Comparison of ENCODE assay signal across 21 cellular contexts in the genomic region with DNA sequence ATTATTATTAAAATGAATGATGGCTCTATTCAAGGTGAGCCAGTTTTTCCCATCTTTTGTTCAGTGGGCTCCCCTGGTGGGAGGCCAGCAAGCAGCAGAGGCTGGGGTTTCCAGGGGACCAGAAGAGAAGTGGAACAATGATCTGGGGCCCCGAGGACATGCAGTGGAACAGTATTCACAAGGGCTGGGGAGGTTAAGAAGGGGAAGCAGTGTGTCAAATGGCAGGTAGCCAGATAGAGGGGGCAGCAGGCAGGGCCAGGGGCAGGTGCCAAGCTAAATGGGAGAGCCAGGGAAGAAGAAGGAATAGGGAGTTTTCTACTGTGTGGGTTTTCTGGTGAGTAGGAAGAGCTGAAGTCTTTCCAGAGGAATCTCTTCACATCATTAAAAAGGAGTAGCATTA. TPM values are rescaled to one million over a fixed set of nuclear protein-coding genes. Genes with fewer than 3 reads are reported as not detected.
A peak's percentile ranks its signal among the peaks of the same experiment; 100 is the strongest.
DNase-seq lines count a peak whose midpoint lies in the region; ATAC-seq, FAIRE-seq and TF ChIP-seq lines count a peak whose summit lies in the region.
"Had no signal": no experiment of that assay in that cellular context is flagged by ENCODE, and none has a peak within 500 bp of the region (broad histone marks: within the 10 kb centered on the region; RNA-seq: fewer than 3 reads in every experiment).

No MANE protein-coding gene starts in this region.

- peaks cover 27 to 31% of the 10 kb centered on the region in 2 donors for H3K4me1 ChIP-seq in ascending aorta
- H3K4me1 ChIP-seq in esophagus muscularis mucosa: peaks cover 5 to 68% (median 51%) of the 10 kb centered on the region in 4 donors
- peaks cover 8 to 22% of the 10 kb centered on the region in 2 donors for H3K4me1 ChIP-seq in uterus

- H3K9me3 ChIP-seq in ascending aorta: no peaks in the 10 kb centered on the region
- no peaks in the 10 kb centered on the region for H3K9me3 ChIP-seq in esophagus muscularis mucosa
- H3K9me3 ChIP-seq in uterus: no peaks in the 10 kb centered on the region

- TF ChIP-seq EP300 in esophagus muscularis mucosa (IDR thresholded peaks at IDR 0.05): no peak

- no peak for FAIRE-seq in GM12891 (lab: Jason Lieb, UNC)
- FAIRE-seq: frontal cortex had no signal

- H3K27ac ChIP-seq in ascending aorta (peak overlapping the region; percentile 88 to 93), esophagus muscularis mucosa (replicated peaks in 1 of 4) (peak overlapping the region; percentile 70 to 86 (median 73)), uterus (peak overlapping the region; percentile 71 to 75)

- no peak overlapping the region for H3K4me3 ChIP-seq in ascending aorta
- no peak overlapping the region for H3K4me3 ChIP-seq in esophagus muscularis mucosa
- H3K4me3 ChIP-seq in uterus: no peak overlapping the region
- H3K4me3 ChIP-seq: lung had no signal

- 43% methylated on average over 1 of the region's 1 CpG for WGBS in esophagus muscularis mucosa

- no peak for ATAC-seq in GM21723 (IDR thresholded peaks at IDR 0.05; ENCODE audit: unreplicated experiment)
- ATAC-seq: activated CD8-positive, alpha-beta T cell treated with anti-CD3 and anti-CD28 coated beads, Interleukin-2, amount 10 ng/mL, durations not matched to agents 7 days and 5 days had no signal

- DNase-seq in ascending aorta (ENCODE audit: low spot score in 2 of 2) (peak in 1 of 2 donors; percentile 60), esophagus muscularis mucosa (ENCODE audit: extremely low spot score) (no peak), putamen (ENCODE audit: low spot score) (peak; percentile 58), uterus (peak in 1 of 2 donors; percentile 30), COLO668 (lab: John Stamatoyannopoulos, UW; ENCODE audit: unreplicated experiment) (no peak), GM12891 (ENCODE audit: insufficient read length, low spot score) (no peak)
- DNase-seq: activated CD4-positive, alpha-beta T cell treated with anti-CD3 and anti-CD28 coated beads for 1 hour; activated CD8-positive, alpha-beta T cell treated with anti-CD3 and anti-CD28 coated beads, Interleukin-2, amount 10 ng/mL, durations not matched to agents 7 days and 5 days; activated T-cell treated with anti-CD3 and anti-CD28 coated beads, Interleukin-2, amount 50 U/mL, for 1 hour; CD4-positive, alpha-beta T cell; DMS153; effector CD8-positive, alpha-beta T cell; GDM1; KG1; NCI-H187 treated with DMSO at 0.1 percent for 48 hours; NCI-H82; Right ventricle myocardium superior; stimulated activated CD4-positive, alpha-beta T cell treated with anti-CD3 and anti-CD28 coated beads, Interleukin-4, amount 100 ng/mL, for 24 hours had no signal

- TF ChIP-seq POLR2A in esophagus muscularis mucosa (IDR thresholded peaks at IDR 0.05; ENCODE audit: low read depth) (no peak), uterus (IDR thresholded peaks at IDR 0.05) (no peak), GM12891 (IDR thresholded peaks at IDR 0.05; ENCODE audit: low read depth, low read length) (no peak)

- TF ChIP-seq CTCF in ascending aorta (IDR thresholded peaks at IDR 0.05) (no peak), esophagus muscularis mucosa (IDR thresholded peaks at IDR 0.05) (no peak), uterus (IDR thresholded peaks at IDR 0.05) (no peak)

- intact Hi-C loops in ascending aorta (cut with DNase I): no loop called here
- intact Hi-C loops in esophagus muscularis mucosa (cut with DNase I): no loop called here
- intact Hi-C loops in uterus (cut with DNase I; ENCODE audit: low total_unique reads): no loop called here

- no peaks in the 10 kb centered on the region for H3K27me3 ChIP-seq in ascending aorta
- no peaks in the 10 kb centered on the region for H3K27me3 ChIP-seq in esophagus muscularis mucosa
- H3K27me3 ChIP-seq in uterus: no peaks in the 10 kb centered on the region

- H3K36me3 ChIP-seq in ascending aorta: peaks cover 32 to 49% of the 10 kb centered on the region in 2 donors
- peaks cover 0 to 28% (median 5%) of the 10 kb centered on the region in 4 donors for H3K36me3 ChIP-seq in esophagus muscularis mucosa
- no peaks in the 10 kb centered on the region for H3K36me3 ChIP-seq in uterus

TF ChIP-seq in GM12891, 5 proteins besides CTCF, POLR2A, EP300 and RAD21:
- TF ChIP-seq POLR2AphosphoS5 (IDR thresholded peaks at IDR 0.05; ENCODE audit: low read depth, low read length) (no peak), PAX5 (IDR thresholded peaks at IDR 0.05; ENCODE audit: insufficient read depth, low read length, severe bottlenecking) (no peak), SPI1 (IDR thresholded peaks at IDR 0.05; ENCODE audit: low read depth, low read length) (no peak), TAF1 (IDR thresholded peaks at IDR 0.05; ENCODE audit: low read depth, low read length) (no peak), POU2F2 (IDR thresholded peaks at IDR 0.05; ENCODE audit: low read depth, low read length) (no peak)

RNA-seq across cellular contexts. Expression of a gene that starts 55.9 kb away (rescaled TPM):
- total RNA-seq in ascending aorta (236 TPM), esophagus muscularis mucosa (100 to 1,000 TPM; 205 to 338 (median 276) TPM), uterus (100 to 1,000 TPM in 2 of 4 donors, 10 to 100 TPM in 2; 21.2 to 240 (median 107) TPM)
- polyA plus RNA-seq in GM12891 (2012; ENCODE audit: low read depth, missing spikeins): 0.01 TPM
- total RNA-seq: activated CD8-positive, alpha-beta T cell treated with anti-CD3 and anti-CD28 coated beads, Interleukin-2, amount 10 ng/mL, durations not matched to agents 7 days and 5 days; CD4-positive, alpha-beta T cell had no signal
